11 cellular contexts compared by ENCODE assay signal in the genomic region with DNA sequence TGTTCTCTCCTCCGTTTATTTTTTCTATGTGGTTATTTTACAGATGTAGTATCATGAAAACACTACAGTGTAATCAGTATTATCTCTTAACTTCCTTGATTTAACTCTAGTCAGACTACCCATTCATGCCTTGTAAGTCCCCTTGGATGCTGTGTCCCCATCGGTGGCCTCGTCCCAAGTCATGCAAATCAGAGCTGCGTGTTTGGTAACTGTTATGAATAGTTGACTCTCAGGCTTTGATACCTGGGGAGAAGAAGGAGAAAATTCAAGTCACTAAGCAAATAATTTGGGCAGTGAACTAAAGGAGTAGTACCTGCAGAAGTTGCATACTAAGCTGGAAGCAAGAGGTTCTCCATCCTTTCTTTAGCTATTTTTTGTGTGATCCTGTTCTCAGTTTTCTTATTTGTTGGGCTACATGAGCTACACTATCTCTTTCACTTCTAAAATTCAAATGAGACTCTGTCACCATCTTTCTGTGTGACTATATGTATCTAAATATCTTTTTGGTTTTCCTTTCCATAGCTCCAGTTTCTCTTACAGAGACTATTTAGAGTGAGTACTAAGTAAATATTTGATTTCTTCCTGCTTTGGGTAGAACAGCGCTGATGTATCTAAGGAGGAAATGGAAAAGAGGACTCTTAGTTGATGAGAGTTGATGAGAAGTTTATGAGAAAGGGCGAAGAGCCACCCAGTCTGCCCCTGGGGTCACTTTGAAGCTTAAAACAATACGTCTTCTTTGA. TPM values are rescaled to one million over a fixed set of nuclear protein-coding genes. Genes with fewer than 3 reads are reported as not detected.
DNase-seq lines count a peak whose midpoint lies in the region; ATAC-seq and TF ChIP-seq lines count a peak whose summit lies in the region.
"Had no signal": no experiment of that assay in that cellular context is flagged by ENCODE, and none has a peak within 500 bp of the region (broad histone marks: within the 10 kb centered on the region; RNA-seq: fewer than 3 reads in every experiment).

No MANE protein-coding gene starts in this region.

- no peaks in the 10 kb centered on the region for H3K9me3 Mint-ChIP-seq in activated T-cell treated with anti-CD3 and anti-CD28 coated beads, Interleukin-2, amount 50 U/mL, for 24 hours
- H3K9me3 Mint-ChIP-seq in stimulated activated naive B cell treated with anti-CD40 and anti-IgM and Interleukin-4, amounts not matched to agents 10 μg/mL and 1 μg/mL and 100 μg/mL, for 72 hours: no peaks in the 10 kb centered on the region

- no peak for DNase-seq in activated T-cell treated with anti-CD3 and anti-CD28 coated beads, Interleukin-2, amount 50 U/mL, for 24 hours
- no peak for DNase-seq in activated T-cell treated with anti-CD3 and anti-CD28 coated beads, Interleukin-2, amount 50 U/mL, for 1 hour
- no peak for DNase-seq in stimulated activated naive B cell treated with anti-CD40 and anti-IgM and Interleukin-4, amounts not matched to agents 10 μg/mL and 1 μg/mL and 100 μg/mL, for 72 hours
- DNase-seq in sciatic nerve (ENCODE audit: low spot score) (no peak), Peyer's patch (no peak)
- DNase-seq: NCI-H187 treated with DMSO at 0.1 percent for 48 hours had no signal

- H3K9me3 ChIP-seq in OCI-LY3 (ENCODE audit: insufficient read depth, low read length) (no peaks in the 10 kb centered on the region), Peyer's patch (no peaks in the 10 kb centered on the region)
- H3K9me3 ChIP-seq: neutrophil had no signal

- TF ChIP-seq POLR2A in Peyer's patch (IDR thresholded peaks at IDR 0.05): no peak

- H3K36me3 Mint-ChIP-seq in activated T-cell treated with anti-CD3 and anti-CD28 coated beads, Interleukin-2, amount 50 U/mL, for 24 hours (ENCODE audit: low read depth): peaks cover 2% of the 10 kb centered on the region
- H3K36me3 Mint-ChIP-seq in stimulated activated naive B cell treated with anti-CD40 and anti-IgM and Interleukin-4, amounts not matched to agents 10 μg/mL and 1 μg/mL and 100 μg/mL, for 72 hours: peaks cover 5 to 10% of the 10 kb centered on the region in 2 donors

- no peaks in the 10 kb centered on the region for H3K27me3 ChIP-seq in OCI-LY3 (ENCODE audit: low read depth, low read length)
- H3K27me3 ChIP-seq in Peyer's patch: no peaks in the 10 kb centered on the region
- H3K27me3 ChIP-seq: neutrophil had no signal

- H3K27ac ChIP-seq in OCI-LY3 (ENCODE audit: low read length) (no peak overlapping the region), Peyer's patch (no peak overlapping the region)
- H3K27ac ChIP-seq: neutrophil had no signal

- H3K27me3 Mint-ChIP-seq in activated T-cell treated with anti-CD3 and anti-CD28 coated beads, Interleukin-2, amount 50 U/mL, for 24 hours: no peaks in the 10 kb centered on the region
- H3K27me3 Mint-ChIP-seq in stimulated activated naive B cell treated with anti-CD40 and anti-IgM and Interleukin-4, amounts not matched to agents 10 μg/mL and 1 μg/mL and 100 μg/mL, for 72 hours: no peaks in the 10 kb centered on the region

- H3K4me1 Mint-ChIP-seq in activated T-cell treated with anti-CD3 and anti-CD28 coated beads, Interleukin-2, amount 50 U/mL, for 24 hours (ENCODE audit: low read depth): peaks cover 73% of the 10 kb centered on the region
- peaks cover 45 to 77% of the 10 kb centered on the region in 2 donors for H3K4me1 Mint-ChIP-seq in stimulated activated naive B cell treated with anti-CD40 and anti-IgM and Interleukin-4, amounts not matched to agents 10 μg/mL and 1 μg/mL and 100 μg/mL, for 72 hours

- peak overlapping the region; percentile 28; the same call in 1 of the 2 replicates for H2AFZ ChIP-seq in OCI-LY3 (ENCODE audit: low read depth, low read length)

- H3K4me2 ChIP-seq in OCI-LY3 (ENCODE audit: low read length): 0 out of 2 replicates have a peak overlapping the region, but pooled peaks have one; percentile 14

- H3K4me3 ChIP-seq in OCI-LY3 (ENCODE audit: low read length) (no peak overlapping the region), Peyer's patch (no peak overlapping the region)

- no peak for TF ChIP-seq CTCF in OCI-LY3 (IDR thresholded peaks at IDR 0.05; ENCODE audit: low read depth, low read length)
- no peak for TF ChIP-seq CTCF in Peyer's patch (IDR thresholded peaks at IDR 0.05)

- H3K27ac Mint-ChIP-seq in activated T-cell treated with anti-CD3 and anti-CD28 coated beads, Interleukin-2, amount 50 U/mL, for 24 hours: peak overlapping the region; percentile 95
- peak overlapping the region; percentile 90 for H3K27ac Mint-ChIP-seq in stimulated activated naive B cell treated with anti-CD40 and anti-IgM and Interleukin-4, amounts not matched to agents 10 μg/mL and 1 μg/mL and 100 μg/mL, for 72 hours

- ATAC-seq in GM21825 (IDR thresholded peaks at IDR 0.05; ENCODE audit: unreplicated experiment): peak; percentile 33
- ATAC-seq in stimulated activated naive B cell treated with anti-CD40 and anti-IgM and Interleukin-4, amounts not matched to agents 10 μg/mL and 1 μg/mL and 100 μg/mL, for 72 hours (replicated peaks): peak; percentile 11 to 26
- ATAC-seq in sciatic nerve: no peak
- ATAC-seq in GM19023 (IDR thresholded peaks at IDR 0.05; ENCODE audit: unreplicated experiment): no peak
- ATAC-seq: SK-N-SH treated with all-trans-retinoic acid at 6 μM for 48 hours had no signal

- no peak overlapping the region for H3K9ac ChIP-seq in OCI-LY3 (ENCODE audit: low read length)

- peak overlapping the region; percentile 38 for H3K4me3 Mint-ChIP-seq in activated T-cell treated with anti-CD3 and anti-CD28 coated beads, Interleukin-2, amount 50 U/mL, for 24 hours
- H3K4me3 Mint-ChIP-seq in stimulated activated naive B cell treated with anti-CD40 and anti-IgM and Interleukin-4, amounts not matched to agents 10 μg/mL and 1 μg/mL and 100 μg/mL, for 72 hours: peak overlapping the region; percentile 13 to 51

- intact Hi-C loops in sciatic nerve (cut with DNase I): no loop called here

- H3K36me3 ChIP-seq in OCI-LY3 (replicated peaks; ENCODE audit: low read depth, low read length) (no peaks in the 10 kb centered on the region), Peyer's patch (no peaks in the 10 kb centered on the region)
- H3K36me3 ChIP-seq: neutrophil had no signal

- H4K20me1 ChIP-seq in OCI-LY3 (ENCODE audit: insufficient read depth, low read length): no peaks in the 10 kb centered on the region

- no peaks in the 10 kb centered on the region for H3K79me2 ChIP-seq in OCI-LY3 (ENCODE audit: low read length)

- peaks cover 41% of the 10 kb centered on the region for H3K4me1 ChIP-seq in OCI-LY3 (ENCODE audit: low read length)
- H3K4me1 ChIP-seq in Peyer's patch: no peaks in the 10 kb centered on the region

RNA-seq across cellular contexts. Expression of a gene that starts 50.9 kb away (rescaled TPM):
- total RNA-seq in sciatic nerve (7.1 TPM), Peyer's patch (1 to 10 TPM; 2.1 to 6.8 (median 4.1) TPM)

Comparison
In these comparisons a context has a peak if more than half of its experiments do, and no peak if none do; other contexts are left out.
1. ATAC-seq: peak in GM21825 (single experiment) and stimulated activated naive B cell treated with anti-CD40 and anti-IgM and Interleukin-4, amounts not matched to agents 10 μg/mL and 1 μg/mL and 100 μg/mL, for 72 hours (2 of 2); none in sciatic nerve (single experiment) and GM19023 (single experiment).